In the genomic region with DNA sequence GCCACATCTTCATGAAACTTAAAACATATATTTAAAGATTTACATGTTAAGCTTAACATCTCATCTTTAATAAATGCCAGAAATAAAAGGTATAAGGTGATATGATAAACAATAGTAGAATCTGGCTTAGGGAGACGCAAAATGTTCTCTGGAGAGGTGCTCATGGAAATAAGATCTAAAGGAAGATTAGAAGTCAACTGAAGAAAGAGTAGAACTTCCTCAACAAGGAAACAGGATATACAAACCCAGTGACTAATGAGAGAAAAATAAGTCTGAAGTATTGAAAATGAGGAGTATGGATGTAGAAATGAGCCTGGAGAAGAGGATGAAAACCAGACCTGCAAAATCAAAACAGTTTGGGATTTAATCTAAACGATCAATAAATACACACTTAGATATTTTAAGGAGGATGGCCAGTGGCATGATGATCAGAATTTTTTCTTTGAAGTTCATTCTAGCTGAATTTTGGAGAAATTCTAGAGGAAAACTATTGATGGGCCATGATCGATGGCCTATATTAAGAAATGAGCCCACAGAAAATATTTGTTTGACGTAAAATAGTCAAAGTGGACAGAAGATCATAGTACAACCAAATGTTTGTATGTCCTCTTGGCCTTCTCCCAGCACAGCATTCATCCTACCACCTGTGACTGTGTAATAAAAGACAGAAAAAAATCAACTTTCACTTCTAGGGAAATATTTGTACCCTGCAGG, we compare ENCODE assay signal across 1 cellular context.
TF ChIP-seq lines count a peak whose summit lies in the region.

No MANE protein-coding gene starts in this region.

TF ChIP-seq in HepG2, 621 proteins besides CTCF, POLR2A, EP300 and RAD21 (continued from another document):
- TF ChIP-seq KDM3A (CRISPR knock-in tag; IDR thresholded peaks at IDR 0.05; ENCODE audit: low read depth) (no peak), NCOA5 (CRISPR knock-in tag; IDR thresholded peaks at IDR 0.05) (no peak)
